In the genomic region with DNA sequence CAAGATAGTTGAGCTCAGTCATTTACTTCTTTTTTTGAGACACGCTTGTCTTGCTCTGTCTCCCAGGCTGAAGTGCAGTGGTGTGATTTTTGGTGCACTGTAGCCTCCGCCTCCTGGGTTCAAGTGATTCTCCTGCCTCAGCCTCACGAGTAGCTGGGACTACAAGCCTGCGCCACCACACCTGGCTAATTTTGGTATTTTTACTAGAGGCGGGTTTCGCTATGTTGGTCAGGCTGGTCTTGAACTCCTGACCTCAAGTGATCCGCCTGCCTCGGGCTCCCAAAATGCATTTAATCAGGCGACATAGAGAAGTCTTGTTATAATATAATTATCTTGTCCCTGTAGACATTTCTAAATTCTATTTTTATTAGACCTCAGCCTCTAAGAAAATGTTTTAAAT, we compare ENCODE assay signal across 18 cellular contexts. TPM values are rescaled to one million over a fixed set of nuclear protein-coding genes. Genes with fewer than 3 reads are reported as not detected.
DNase-seq lines count a peak whose midpoint lies in the region; ATAC-seq, FAIRE-seq and TF ChIP-seq lines count a peak whose summit lies in the region.
"Had no signal": no experiment of that assay in that cellular context is flagged by ENCODE, and none has a peak within 500 bp of the region (broad histone marks: within the 10 kb centered on the region; RNA-seq: fewer than 3 reads in every experiment).

No MANE protein-coding gene starts in this region.

- BruUV-seq in Calu3 (replicated peaks; lab: Mats Ljungman, UMichigan) = no TSS peak

- H3K9me3 ChIP-seq in kidney (ENCODE audit: control insufficient read depth in 1 of 2, low read length in 2 of 2) = no peaks in the 10 kb centered on the region
- H3K9me3 ChIP-seq: thoracic aorta had no signal

- no peak for FAIRE-seq in kidney (lab: Jason Lieb, UNC)
- FAIRE-seq: D721Med, endometrium had no signal

- H3K36me3 ChIP-seq in kidney (ENCODE audit: control insufficient read depth in 1 of 2, insufficient read depth in 2 of 2, low read length in 2 of 2) = no peaks in the 10 kb centered on the region
- H3K36me3 ChIP-seq: thoracic aorta had no signal

- intact Hi-C loops in Calu3 (cut with micrococcal nuclease; ENCODE audit: unreplicated experiment) = loop anchor here (5.0 kb wide), 1 partner anchor 343 kb away; no protein-coding TSS in a partner anchor
- intact Hi-C loops in kidney (cut with DNase I) = no loop called here

- no peak overlapping the region for H3K9ac ChIP-seq in kidney (ENCODE audit: low read length in 2 of 2)

- peaks cover 5 to 28% of the 10 kb centered on the region in 2 donors for H3K4me1 ChIP-seq in kidney (ENCODE audit: control insufficient read depth in 1 of 2, insufficient read depth in 1 of 2, low read depth in 1 of 2, low read length in 2 of 2)

- H3K27me3 Mint-ChIP-seq in activated CD4-positive, alpha-beta T cell treated with anti-CD3 and anti-CD28 coated beads, Interleukin-2, amount 10 ng/mL, durations not matched to agents 7 days and 5 days = no peaks in the 10 kb centered on the region
- H3K27me3 Mint-ChIP-seq in Calu3 (ENCODE audit: unreplicated experiment) (no peaks in the 10 kb centered on the region), T-cell (no peaks in the 10 kb centered on the region), mesothelial cell of epicardium (ENCODE audit: low read depth) (no peaks in the 10 kb centered on the region)

- peaks cover 85% of the 10 kb centered on the region for H3K4me1 Mint-ChIP-seq in activated CD4-positive, alpha-beta T cell treated with anti-CD3 and anti-CD28 coated beads, Interleukin-2, amount 10 ng/mL, durations not matched to agents 7 days and 5 days
- H3K4me1 Mint-ChIP-seq in Calu3 (ENCODE audit: low read depth, unreplicated experiment) (peaks cover 62% of the 10 kb centered on the region), T-cell (peaks cover 90 to 98% (median 91%) of the 10 kb centered on the region in 3 donors), mesothelial cell of epicardium (peaks cover 52% of the 10 kb centered on the region)

- H3K27ac Mint-ChIP-seq in activated CD4-positive, alpha-beta T cell treated with anti-CD3 and anti-CD28 coated beads, Interleukin-2, amount 10 ng/mL, durations not matched to agents 7 days and 5 days = no peak overlapping the region
- H3K27ac Mint-ChIP-seq in Calu3 (ENCODE audit: unreplicated experiment) = no peak overlapping the region
- no peak overlapping the region for H3K27ac Mint-ChIP-seq in T-cell
- peak overlapping the region; percentile 10 for H3K27ac Mint-ChIP-seq in mesothelial cell of epicardium

- no peak overlapping the region for H3K4me3 ChIP-seq in kidney (ENCODE audit: low read length in 2 of 2)
- H3K4me3 ChIP-seq: thoracic aorta had no signal

- no peak for TF ChIP-seq CTCF in Calu3 (IDR thresholded peaks at IDR 0.05; ENCODE audit: unreplicated experiment)
- no peak for TF ChIP-seq CTCF in mesothelial cell of epicardium (IDR thresholded peaks at IDR 0.05; ENCODE audit: unreplicated experiment)
- TF ChIP-seq CTCF in kidney (IDR thresholded peaks at IDR 0.05; ENCODE audit: borderline replicate concordance, extremely low read depth, insufficient read depth) = no peak

- no peaks in the 10 kb centered on the region for H3K9me3 Mint-ChIP-seq in activated CD4-positive, alpha-beta T cell treated with anti-CD3 and anti-CD28 coated beads, Interleukin-2, amount 10 ng/mL, durations not matched to agents 7 days and 5 days
- H3K9me3 Mint-ChIP-seq in Calu3 (ENCODE audit: low read depth, unreplicated experiment) (no peaks in the 10 kb centered on the region), T-cell (no peaks in the 10 kb centered on the region), mesothelial cell of epicardium (no peaks in the 10 kb centered on the region)

- ATAC-seq in T-cell (replicated peaks in 1 of 4) (no peak), HG02973 (IDR thresholded peaks at IDR 0.05; ENCODE audit: unreplicated experiment) (no peak)

- POLR2A ChIA-PET in activated CD4-positive, alpha-beta T cell treated with anti-CD3 and anti-CD28 coated beads, Interleukin-2, amount 10 ng/mL, durations not matched to agents 7 days and 5 days (lab: Charles Lee) = no interaction called here
- POLR2A ChIA-PET in T-cell (lab: Charles Lee) = no interaction called here

- H3K36me3 Mint-ChIP-seq in activated CD4-positive, alpha-beta T cell treated with anti-CD3 and anti-CD28 coated beads, Interleukin-2, amount 10 ng/mL, durations not matched to agents 7 days and 5 days (ENCODE audit: low read depth) = peaks cover 34% of the 10 kb centered on the region
- peaks cover 44% of the 10 kb centered on the region for H3K36me3 Mint-ChIP-seq in Calu3 (ENCODE audit: insufficient read depth, unreplicated experiment)
- H3K36me3 Mint-ChIP-seq in T-cell = peaks cover 4% of the 10 kb centered on the region
- H3K36me3 Mint-ChIP-seq in mesothelial cell of epicardium = peaks cover 3% of the 10 kb centered on the region

- H3K27ac ChIP-seq in kidney (ENCODE audit: low read depth in 2 of 2, low read length in 2 of 2) = no peak overlapping the region
- H3K27ac ChIP-seq: thoracic aorta had no signal

- CTCF ChIA-PET in activated CD4-positive, alpha-beta T cell treated with anti-CD3 and anti-CD28 coated beads, Interleukin-2, amount 10 ng/mL, durations not matched to agents 7 days and 5 days (lab: Charles Lee) = no interaction called here
- CTCF ChIA-PET in Calu3 (lab: Charles Lee) (interaction anchor here (0.7 to 3.0 kb wide), 3 partner anchors 66 to 249 kb away, joined by 4 to 31 read pairs (median 5); a partner anchor contains a TSS), T-cell (lab: Charles Lee) (interaction anchor here in 1 of 2 donors (4.9 kb wide), 1 partner anchor 198 kb away, joined by 63 read pairs; no protein-coding TSS in a partner anchor)

- DNase-seq in activated CD4-positive, alpha-beta T cell treated with anti-CD3 and anti-CD28 coated beads, Interleukin-2, amount 10 ng/mL, durations not matched to agents 7 days and 5 days = no peak
- DNase-seq in activated CD4-positive, alpha-beta T cell treated with anti-CD3 and anti-CD28 coated beads for 48 hours = no peak
- no peak for DNase-seq in Calu3
- no peak for DNase-seq in T-cell
- no peak for DNase-seq in mesothelial cell of epicardium (ENCODE audit: low spot score in 2 of 2, unreplicated experiment in 2 of 2)
- no peak for DNase-seq in kidney
- DNase-seq in A172 (ENCODE audit: low spot score) = no peak
- DNase-seq: ACHN; central memory CD4-positive, alpha-beta T cell; foreskin fibroblast; NCI-H2171 treated with DMSO at 0.1 percent for 48 hours; NK-92 treated with Interleukin-12 subunit alpha and Interleukin-12 subunit beta, amount 100 ng/mL, for 24 hours; retina; SHP77 treated with DMSO at 0.1 percent for 48 hours had no signal

- H3K4me3 Mint-ChIP-seq in activated CD4-positive, alpha-beta T cell treated with anti-CD3 and anti-CD28 coated beads, Interleukin-2, amount 10 ng/mL, durations not matched to agents 7 days and 5 days = peak overlapping the region; percentile 33
- H3K4me3 Mint-ChIP-seq in Calu3 (ENCODE audit: low read depth, unreplicated experiment) = peak overlapping the region; percentile 85
- H3K4me3 Mint-ChIP-seq in T-cell = peak overlapping the region; percentile 34 to 98 (median 45)
- no peak overlapping the region for H3K4me3 Mint-ChIP-seq in mesothelial cell of epicardium

RNA-seq across cellular contexts. Expression of a gene that starts 6.1 kb away (rescaled TPM):
- total RNA-seq in activated CD4-positive, alpha-beta T cell treated with anti-CD3 and anti-CD28 coated beads, Interleukin-2, amount 10 ng/mL, durations not matched to agents 7 days and 5 days = 100 to 1,000 TPM in 1 of 2 experiments, 10 to 100 TPM in 1; 76.5 to 103 TPM
- total RNA-seq in Calu3 (2022) = 74.0 and 74.6 TPM in 2 replicates
- total RNA-seq in T-cell = 100 to 1,000 TPM in 2 of 5 donors, 10 to 100 TPM in 3; 54.8 to 117 (median 57.6) TPM
- 46.0 to 46.8 TPM (median 46.7 TPM) in 3 replicates for total RNA-seq in mesothelial cell of epicardium
- 72.3 TPM for total RNA-seq in kidney
- 32.8 TPM for polyA plus RNA-seq in kidney (ENCODE audit: insufficient read depth, low read depth, low replicate concordance)
- total RNA-seq in A172 (2014; rRNA removed; shearing (Covaris generic)) = 114 and 144 TPM in 2 replicates
